In the genomic region with DNA sequence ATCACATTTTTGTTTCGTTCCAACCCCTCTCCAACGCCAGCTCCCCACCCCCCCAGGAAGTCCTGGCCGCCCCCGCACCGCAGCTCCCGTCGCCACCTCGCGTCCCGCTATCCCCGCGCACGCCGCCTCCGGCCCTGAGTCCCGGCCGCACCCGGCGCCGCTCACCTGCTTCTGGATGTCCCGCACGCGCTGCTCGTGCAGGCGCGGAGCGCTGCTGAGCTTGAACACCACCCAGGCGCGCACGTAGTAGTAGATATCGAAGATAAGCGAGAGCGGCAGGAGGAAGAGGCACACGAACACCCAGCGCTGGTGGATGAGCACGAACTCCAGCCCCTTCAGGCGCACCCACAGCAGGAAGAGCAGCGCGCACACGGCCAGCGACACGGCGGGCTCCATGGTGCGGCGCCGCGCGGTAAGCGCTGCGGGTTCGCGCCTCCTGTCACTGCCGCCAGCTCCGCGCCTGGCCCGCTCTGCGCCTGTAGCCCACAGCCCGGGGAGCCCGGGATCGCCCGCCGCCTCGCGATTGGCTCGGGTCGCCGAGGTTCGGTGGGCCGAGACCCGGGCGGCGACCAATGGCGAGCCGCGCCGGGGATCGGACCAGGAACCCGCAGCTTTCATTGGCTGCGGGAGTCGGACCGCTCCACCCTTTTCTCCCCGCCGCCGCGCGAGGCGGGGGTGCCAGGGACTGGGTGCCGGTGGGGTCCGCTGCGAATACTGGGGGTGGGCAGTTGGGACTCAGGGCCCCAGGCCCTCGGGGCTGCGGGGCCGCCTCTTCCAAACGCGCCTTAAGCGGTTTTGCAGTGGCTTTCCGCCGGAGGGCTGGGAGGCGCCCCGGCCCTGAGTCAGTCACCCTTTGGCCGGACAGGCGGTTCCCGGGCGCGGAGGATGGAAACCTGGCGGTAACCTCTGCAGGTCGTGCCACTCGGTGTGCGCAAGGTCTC, we compare ENCODE assay signal across 8 cellular contexts. TPM values are rescaled to one million over a fixed set of nuclear protein-coding genes. Genes with fewer than 3 reads are reported as not detected.
DNase-seq lines count a peak whose midpoint lies in the region; ATAC-seq, FAIRE-seq and TF ChIP-seq lines count a peak whose summit lies in the region.

A gene with protein sequence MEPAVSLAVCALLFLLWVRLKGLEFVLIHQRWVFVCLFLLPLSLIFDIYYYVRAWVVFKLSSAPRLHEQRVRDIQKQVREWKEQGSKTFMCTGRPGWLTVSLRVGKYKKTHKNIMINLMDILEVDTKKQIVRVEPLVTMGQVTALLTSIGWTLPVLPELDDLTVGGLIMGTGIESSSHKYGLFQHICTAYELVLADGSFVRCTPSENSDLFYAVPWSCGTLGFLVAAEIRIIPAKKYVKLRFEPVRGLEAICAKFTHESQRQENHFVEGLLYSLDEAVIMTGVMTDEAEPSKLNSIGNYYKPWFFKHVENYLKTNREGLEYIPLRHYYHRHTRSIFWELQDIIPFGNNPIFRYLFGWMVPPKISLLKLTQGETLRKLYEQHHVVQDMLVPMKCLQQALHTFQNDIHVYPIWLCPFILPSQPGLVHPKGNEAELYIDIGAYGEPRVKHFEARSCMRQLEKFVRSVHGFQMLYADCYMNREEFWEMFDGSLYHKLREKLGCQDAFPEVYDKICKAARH (minus strand): TSS at position 472 of the 941 bp plus-strand sequence. CDS start 76 bp downstream, at position 396.

- no peaks in the 10 kb centered on the region for H3K27me3 ChIP-seq in NT2/D1 (ENCODE audit: insufficient read depth, insufficient read length)
- no peaks in the 10 kb centered on the region for H3K27me3 ChIP-seq in endothelial cell of umbilical vein (ENCODE audit: control insufficient read depth in 2 of 2, insufficient read depth in 2 of 2, low read length in 2 of 2)

- dilution Hi-C loops in endothelial cell of umbilical vein (cut with MboI; ENCODE audit: extremely low pct_ligation_motif_present, low sequenced_read_pairs): no loop called here

- CTCF ChIA-PET in endothelial cell of umbilical vein (lab: Charles Lee): interaction anchor here (0.6 to 3.7 kb wide), 7 partner anchors 12 to 422 kb away, joined by 3 to 29 read pairs (median 4); no protein-coding TSS in a partner anchor

- peak within 1 kb of the TSS; percentile 69 for H2AFZ ChIP-seq in endothelial cell of umbilical vein (ENCODE audit: low read depth, low read length)

- H3K9me1 ChIP-seq in endothelial cell of umbilical vein (replicated peaks; ENCODE audit: control insufficient read depth, extremely low read depth, insufficient read depth, low read length): no peaks in the 10 kb centered on the region

- FAIRE-seq in endothelial cell of umbilical vein (lab: Jason Lieb, UNC): peak; percentile 95

- ATAC-seq in GM19452 (IDR thresholded peaks at IDR 0.05; ENCODE audit: unreplicated experiment) (peak; percentile 89), HG03575 (IDR thresholded peaks at IDR 0.05; ENCODE audit: extremely low read depth, insufficient number of reproducible peaks, low FRiP score, unreplicated experiment) (peak; percentile 45)

- peaks cover 49% of the 10 kb centered on the region for H3K79me2 ChIP-seq in endothelial cell of umbilical vein (ENCODE audit: control insufficient read depth, insufficient read depth, low read length)

- POLR2A ChIA-PET in endothelial cell of umbilical vein (lab: Charles Lee): interaction anchor here (0.6 kb wide), 1 partner anchor 17 kb away, joined by 3 read pairs; no protein-coding TSS in a partner anchor

- TF ChIP-seq CTCF in endothelial cell of umbilical vein (IDR thresholded peaks at IDR 0.05; ENCODE audit: extremely low read depth in 1 of 2, insufficient read depth in 1 of 2, low read depth in 1 of 2, low read length in 2 of 2): no peak

- no peaks in the 10 kb centered on the region for H4K20me1 ChIP-seq in endothelial cell of umbilical vein (replicated peaks; ENCODE audit: control insufficient read depth, extremely low read depth, insufficient read depth, low read length)

- peak within 1 kb of the TSS; percentile 25 for H3K27ac ChIP-seq in endothelial cell of umbilical vein (ENCODE audit: insufficient read depth, low read depth, low read length)

- no TSS peak for BruUV-seq in endothelial cell of umbilical vein (replicated peaks; lab: Mats Ljungman, UMichigan)

- H3K4me1 ChIP-seq in NT2/D1 (ENCODE audit: insufficient read depth, insufficient read length) (peaks cover 11% of the 10 kb centered on the region), endothelial cell of umbilical vein (ENCODE audit: control insufficient read depth, extremely low read depth, insufficient read depth, low read length) (peaks cover 32% of the 10 kb centered on the region)

- H3K36me3 ChIP-seq in NT2/D1 (ENCODE audit: insufficient read depth, insufficient read length, low read length) (peaks cover 42% of the 10 kb centered on the region), endothelial cell of umbilical vein (ENCODE audit: control insufficient read depth in 2 of 2, extremely low read depth in 1 of 2, insufficient read depth in 2 of 2, low read length in 2 of 2) (peaks cover 0 to 3% of the 10 kb centered on the region in 2 experiments)

- H3K9ac ChIP-seq in NT2/D1 (ENCODE audit: insufficient read length, low read depth) (peak within 1 kb of the TSS; percentile 100), endothelial cell of umbilical vein (replicated peaks; ENCODE audit: extremely low read depth, insufficient read depth, low read length) (peak within 1 kb of the TSS; percentile 46)

- intact Hi-C loops in endothelial cell of umbilical vein (cut with micrococcal nuclease): loop anchor here (1.0 to 2.0 kb wide), 3 partner anchors 64 to 136 kb away; a partner anchor contains a TSS

- peak within 1 kb of the TSS; percentile 54 for H3K4me2 ChIP-seq in endothelial cell of umbilical vein (ENCODE audit: insufficient read depth, low read length)

- peak; percentile 99 for DNase-seq in COLO668 (lab: John Stamatoyannopoulos, UW; ENCODE audit: unreplicated experiment)
- DNase-seq in NT2/D1 (ENCODE audit: low read depth, low spot score): peak; percentile 87
- DNase-seq in activated CD8-positive, alpha-beta memory T cell treated with anti-CD3 and anti-CD28 coated beads, Interleukin-2, amount 50 U/mL, for 48 hours: peak; percentile 90
- DNase-seq in endothelial cell of umbilical vein (ENCODE audit: low read depth, low spot score): peak; percentile 85
- peak; percentile 96 for DNase-seq in midbrain (lab: John Stamatoyannopoulos, UW)
- peak; percentile 70 to 75 for DNase-seq in stimulated activated CD8-positive, alpha-beta memory T cell treated with anti-CD3 and anti-CD28 coated beads, Interleukin-2, amount 100 ng/mL, for 48 hours (ENCODE audit: low read depth in 2 of 2)

- TF ChIP-seq POLR2A in endothelial cell of umbilical vein (IDR thresholded peaks at IDR 0.05; ENCODE audit: low read depth, low read length): peak; percentile 77

- H3K4me3 ChIP-seq in NT2/D1 (ENCODE audit: insufficient read length, low read depth) (peak within 1 kb of the TSS; percentile 100), endothelial cell of umbilical vein (replicated peaks in 1 of 3; ENCODE audit: insufficient read depth in 1 of 3, low read depth in 1 of 3, low read length in 3 of 3) (peak within 1 kb of the TSS; percentile 52 to 78 (median 56))

- H3K9me3 ChIP-seq in NT2/D1 (ENCODE audit: insufficient read depth, low read length) (no peaks in the 10 kb centered on the region), endothelial cell of umbilical vein (replicated peaks; ENCODE audit: control insufficient read depth, insufficient read depth, low read length) (no peaks in the 10 kb centered on the region)

TF ChIP-seq in endothelial cell of umbilical vein, 7 proteins besides CTCF, POLR2A, EP300 and RAD21:
- TF ChIP-seq EZH2 (IDR thresholded peaks at IDR 0.05; ENCODE audit: borderline replicate concordance, low read depth, low read length, severe bottlenecking) (no peak), MYC (IDR thresholded peaks at IDR 0.05; ENCODE audit: low read depth, low read length) (no peak), GATA2 (IDR thresholded peaks at IDR 0.05; ENCODE audit: insufficient read depth, insufficient read length, low read depth, low read length) (peak; percentile 81), POLR2AphosphoS5 (IDR thresholded peaks at IDR 0.05; ENCODE audit: insufficient read depth, low read depth, low read length) (peak; percentile 76), JUN (IDR thresholded peaks at IDR 0.05; ENCODE audit: borderline replicate concordance, insufficient read depth, insufficient read length, low read depth) (no peak), FOS (IDR thresholded peaks at IDR 0.05; ENCODE audit: borderline replicate concordance, insufficient read depth, low read length) (no peak)
- TF ChIP-seq, protein P1, sequence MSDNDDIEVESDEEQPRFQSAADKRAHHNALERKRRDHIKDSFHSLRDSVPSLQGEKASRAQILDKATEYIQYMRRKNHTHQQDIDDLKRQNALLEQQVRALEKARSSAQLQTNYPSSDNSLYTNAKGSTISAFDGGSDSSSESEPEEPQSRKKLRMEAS (IDR thresholded peaks at IDR 0.05; ENCODE audit: insufficient read depth, insufficient read length): no peak
TF ChIP-seq in endothelial cell of umbilical vein: peak in this region for 2.

RNA-seq across cellular contexts. Expression of the gene that starts here (rescaled TPM):
- total RNA-seq in endothelial cell of umbilical vein: 223 and 229 TPM in 2 replicates
- polyA plus RNA-seq in endothelial cell of umbilical vein: 214 and 239 TPM in 2 replicates
- polyA plus RNA-seq in endothelial cell of umbilical vein (2011; cell fraction: cytosol; rRNA removed): 134 and 175 TPM in 2 replicates
- polyA plus RNA-seq in endothelial cell of umbilical vein (2011; cell fraction: nucleus; rRNA removed): 67.9 and 94.8 TPM in 2 replicates
- 58.7 and 150 TPM in 2 replicates for polyA plus RNA-seq in endothelial cell of umbilical vein (2012)
- 603 and 660 TPM in 2 replicates for polyA minus RNA-seq in endothelial cell of umbilical vein
- 115 TPM for polyA minus RNA-seq in endothelial cell of umbilical vein (2011; cell fraction: cytosol; rRNA and poly(A)+ RNA removed)
- polyA minus RNA-seq in endothelial cell of umbilical vein (2011; cell fraction: nucleus; rRNA and poly(A)+ RNA removed): 69.1 and 71.3 TPM in 2 replicates

Comparison
In these comparisons a context has a peak if more than half of its experiments do, and no peak if none do; other contexts are left out.
1. Peak in every context shown above with its lines: DNase-seq, ATAC-seq, H3K4me3 ChIP-seq and H3K27ac ChIP-seq.